ENCODE assay signal across 8 cellular contexts in genomic region chr6:31493875-31494694, GRCh38. TPM values are rescaled to one million over a fixed set of nuclear protein-coding genes. Genes with fewer than 3 reads are reported as not detected.
DNase-seq lines count a peak whose midpoint lies in the region; ATAC-seq and TF ChIP-seq lines count a peak whose summit lies in the region.

No MANE protein-coding gene starts in this region.

- no peaks in the 10 kb centered on the region for H3F3A ChIP-seq in smooth muscle cell (ENCODE audit: low read depth)

- H2BK20ac ChIP-seq in H9 (ENCODE audit: low read depth, low read length, poor library complexity, severe bottlenecking) = no peak overlapping the region

- H3K4me3 Mint-ChIP-seq in H9 = peak overlapping the region; percentile 76 to 91

- H2BK5ac ChIP-seq in H9 (ENCODE audit: insufficient read length, low read length) = no peak overlapping the region

- H2BK12ac ChIP-seq in H9 (ENCODE audit: insufficient read length, low read depth, low read length) = no peak overlapping the region

- no peak for ATAC-seq in HG03457 (IDR thresholded peaks at IDR 0.05; ENCODE audit: unreplicated experiment)

- H3K27ac Mint-ChIP-seq in H9 = peak overlapping the region in 2 of 3 experiments; percentile 53 to 77; a peak in 3 of 7 replicates

- TF ChIP-seq CTCF in H9 (conservative IDR thresholded peaks at IDR 0.05) (peak; percentile 95), WI38 (IDR thresholded peaks at IDR 0.05; ENCODE audit: low read depth, low read length) (peak; percentile 93), mammary epithelial cell (conservative IDR thresholded peaks at IDR 0.05 in 1 of 2, IDR thresholded peaks at IDR 0.05 in 1 of 2; ENCODE audit: extremely low read depth in 1 of 2, insufficient read depth in 1 of 2, low read depth in 1 of 2, low read length in 2 of 2) (peak; percentile 77 to 95), smooth muscle cell (IDR thresholded peaks at IDR 0.05; ENCODE audit: borderline replicate concordance, insufficient read depth, poor library complexity, severe bottlenecking) (peak; percentile 76)

- H3K36me3 ChIP-seq in mammary epithelial cell (ENCODE audit: insufficient read depth, low read length) = no peaks in the 10 kb centered on the region
- no peaks in the 10 kb centered on the region for H3K36me3 ChIP-seq in smooth muscle cell (ENCODE audit: low read depth)

- peaks cover 54% of the 10 kb centered on the region for H3K27me3 Mint-ChIP-seq in H9 (ENCODE audit: low read depth)

- in situ Hi-C loops in mammary epithelial cell (cut with MboI; ENCODE audit: low sequenced_read_pairs in 2 of 2) = loop anchor here (5.0 kb wide), 2 partner anchors 48 to 103 kb away; partner anchors contain the start of gene DDX39B (in 1 of the 2)

- H4K20me1 ChIP-seq in H9 (ENCODE audit: control insufficient read depth, insufficient read depth, insufficient read length) (no peaks in the 10 kb centered on the region), mammary epithelial cell (ENCODE audit: insufficient read depth, low read length) (no peaks in the 10 kb centered on the region), smooth muscle cell (ENCODE audit: low read depth) (no peaks in the 10 kb centered on the region)

- H2BK120ac ChIP-seq in H9 (ENCODE audit: low read depth, low read length, poor library complexity, severe bottlenecking) = no peak overlapping the region

- H2AK5ac ChIP-seq in H9 (ENCODE audit: insufficient read length, low read length) = no peak overlapping the region

- H2BK15ac ChIP-seq in H9 (ENCODE audit: low read depth, low read length) = no peak overlapping the region

- no TSS peak for BruUV-seq in mammary epithelial cell (replicated peaks; lab: Mats Ljungman, UMichigan)

- H4K91ac ChIP-seq in H9 (ENCODE audit: insufficient read length, low read depth, low read length) = no peak overlapping the region

- H3K27ac ChIP-seq in H9 (ENCODE audit: insufficient read length, low read depth, low read length) (no peak overlapping the region), mammary epithelial cell (ENCODE audit: insufficient read depth, low read depth, low read length) (peak overlapping the region; percentile 79), smooth muscle cell (ENCODE audit: low read depth) (no peak overlapping the region)

- no peaks in the 10 kb centered on the region; the same call in 1 of the 2 replicates for H3K27me3 ChIP-seq in H9 (ENCODE audit: insufficient read depth, low read length)
- H3K27me3 ChIP-seq in mammary epithelial cell (ENCODE audit: insufficient read depth, low read length) = no peaks in the 10 kb centered on the region
- peaks cover 9% of the 10 kb centered on the region for H3K27me3 ChIP-seq in smooth muscle cell (ENCODE audit: low read depth)

- H4K5ac ChIP-seq in H9 (ENCODE audit: insufficient read length, low read depth, low read length) = no peak overlapping the region

- no peak overlapping the region for H4K8ac ChIP-seq in H9 (replicated peaks; ENCODE audit: insufficient read length, low read depth, low read length)

- H3K9ac ChIP-seq in H9 (ENCODE audit: extremely low read depth, insufficient read length, low read length) = peak overlapping the region; percentile 61
- H3K9ac ChIP-seq in mammary epithelial cell (ENCODE audit: insufficient read depth, low read length) = peak overlapping the region; percentile 80
- no peak overlapping the region for H3K9ac ChIP-seq in smooth muscle cell (ENCODE audit: low read depth)

- H3K23me2 ChIP-seq in H9 (ENCODE audit: insufficient read length, low read depth, low read length, poor library complexity, severe bottlenecking) = peaks cover 16% of the 10 kb centered on the region

- no peaks in the 10 kb centered on the region for H3K79me1 ChIP-seq in H9 (ENCODE audit: insufficient read depth, low read depth, low read length, poor library complexity, severe bottlenecking)

- no peak overlapping the region for H3K56ac ChIP-seq in H9 (ENCODE audit: insufficient read length, low read depth, low read length)

- H3T11ph ChIP-seq in H9 (ENCODE audit: low read length) = no peak overlapping the region

- no peak overlapping the region; the same call in 1 of the 2 replicates for H3K14ac ChIP-seq in H9 (ENCODE audit: insufficient read depth, low read length)

- no peak overlapping the region for H3K4ac ChIP-seq in H9 (ENCODE audit: low read depth, low read length)

- H3K4me2 ChIP-seq in H9 (ENCODE audit: insufficient read depth, insufficient read length, low read length) (peak overlapping the region; percentile 74), mammary epithelial cell (ENCODE audit: insufficient read depth, low read depth, low read length) (peak overlapping the region; percentile 92), smooth muscle cell (peak overlapping the region; percentile 82)

- intact Hi-C loops in mammary epithelial cell (cut with micrococcal nuclease) = loop anchor here (1.0 to 5.0 kb wide), 6 partner anchors 35 to 104 kb away; partner anchors contain the start of genes ATP6V1G2, DDX39B, LTB and MCCD1

- CTCF ChIA-PET in mammary epithelial cell (lab: Charles Lee; ENCODE audit: low non-redundant PET) = interaction anchor here (1.1 kb wide), 1 partner anchor 105 kb away, joined by 4 read pairs; no protein-coding TSS in a partner anchor

- H3K9me3 ChIP-seq in H9 (ENCODE audit: control insufficient read depth, low read depth, low read length) (no peaks in the 10 kb centered on the region), mammary epithelial cell (replicated peaks; ENCODE audit: insufficient read depth, low read length) (no peaks in the 10 kb centered on the region), smooth muscle cell (replicated peaks; ENCODE audit: low read depth) (no peaks in the 10 kb centered on the region)

- dilution Hi-C loops in mammary epithelial cell (cut with HindIII; ENCODE audit: low sequenced_read_pairs) = no loop called here

- H3K9me3 Mint-ChIP-seq in H9 = no peaks in the 10 kb centered on the region; a peak in 2 of 5 replicates

- peaks cover 41 to 42% of the 10 kb centered on the region in 2 experiments for H3K4me1 Mint-ChIP-seq in H9

- H2AFZ ChIP-seq in H9 (ENCODE audit: low read length) (no peak overlapping the region), mammary epithelial cell (ENCODE audit: low read depth, low read length) (peak overlapping the region; percentile 96), smooth muscle cell (ENCODE audit: low read depth) (peak overlapping the region; percentile 24)

- peaks cover 2% of the 10 kb centered on the region; the same call in 1 of the 2 replicates for H3K4me1 ChIP-seq in H9 (ENCODE audit: insufficient read depth, low read length)
- peaks cover 23% of the 10 kb centered on the region for H3K4me1 ChIP-seq in mammary epithelial cell (ENCODE audit: insufficient read depth, low read length)
- peaks cover 3% of the 10 kb centered on the region for H3K4me1 ChIP-seq in smooth muscle cell (ENCODE audit: low read depth)

- peaks cover 0 to 2% (median 0%) of the 10 kb centered on the region in 3 experiments; a peak in 2 of 7 replicates for H3K36me3 Mint-ChIP-seq in H9 (ENCODE audit: insufficient read depth in 1 of 3, low read depth in 3 of 3)

- H3K79me2 ChIP-seq in H9 (ENCODE audit: insufficient read depth, low read length) = no peaks in the 10 kb centered on the region
- peaks cover 30% of the 10 kb centered on the region for H3K79me2 ChIP-seq in mammary epithelial cell (ENCODE audit: insufficient read depth, low read length)
- H3K79me2 ChIP-seq in smooth muscle cell (ENCODE audit: low read depth) = no peaks in the 10 kb centered on the region

- H3K23ac ChIP-seq in H9 (ENCODE audit: insufficient read length, low read depth, low read length) = no peak overlapping the region

- no CpG with 5 or more reads among the region's 58 CpGs for WGBS in H9 (ENCODE audit: extremely low coverage, insufficient read length, low lambda C conversion rate)
- WGBS in mammary epithelial cell (ENCODE audit: low coverage, missing lambda C conversion rate) = 2% methylated on average over 30 of the region's 58 CpGs
- under 1% methylated on average over 58 of the region's 58 CpGs for WGBS in smooth muscle cell (ENCODE audit: low lambda C conversion rate)

- peak overlapping the region; percentile 74 for H3K4me3 ChIP-seq in WI38 (ENCODE audit: low read depth, low read length)
- H3K4me3 ChIP-seq in mammary epithelial cell (replicated peaks in 1 of 3; ENCODE audit: insufficient read depth in 1 of 3, low read depth in 2 of 3, low read length in 3 of 3) = peak overlapping the region; percentile 65 to 73 (median 71)
- peak overlapping the region; percentile 48 for H3K4me3 ChIP-seq in smooth muscle cell

- peak overlapping the region; percentile 15 for H3K18ac ChIP-seq in H9 (ENCODE audit: insufficient read length, low read depth, low read length)

- peak; percentile 67 for DNase-seq in DMS79 (lab: John Stamatoyannopoulos, UW)
- peak; percentile 88 for DNase-seq in H9
- peak; percentile 62 to 64 for DNase-seq in NCI-H1930 (lab: John Stamatoyannopoulos, UW)
- peak; percentile 63 for DNase-seq in mammary epithelial cell
- DNase-seq in inferior parietal cortex (ENCODE audit: extremely low spot score) = peak; percentile 69
- peak; percentile 34 for DNase-seq in smooth muscle cell (lab: John Stamatoyannopoulos, UW; ENCODE audit: unreplicated experiment)

RNA-seq across cellular contexts. Expression of gene MICB, which starts 3.9 kb away (rescaled TPM):
- total RNA-seq in H9 (2021) (6.2 and 6.8 TPM in 2 replicates), mammary epithelial cell (1 to 10 TPM; 1.3 to 5.3 TPM), smooth muscle cell (2.9 and 4.7 TPM in 2 replicates)
- polyA plus RNA-seq in mammary epithelial cell (24.7 TPM), smooth muscle cell (1.4 and 2.4 TPM in 2 replicates)
- polyA minus RNA-seq in mammary epithelial cell = 21.3 TPM

RNA-seq across cellular contexts. Expression of gene MCCD1, which starts 34.7 kb away (rescaled TPM):
- total RNA-seq in H9 (2021) = not detected in 2 replicates
- not detected for total RNA-seq in mammary epithelial cell
- not detected for polyA plus RNA-seq in mammary epithelial cell
- not detected for polyA minus RNA-seq in mammary epithelial cell
- total RNA-seq in smooth muscle cell = not detected in 2 replicates
- polyA plus RNA-seq in smooth muscle cell = not detected in 2 replicates

RNA-seq across cellular contexts. Expression of gene DDX39B, which starts 47.7 kb away (rescaled TPM):
- total RNA-seq in H9 (2021) = 800 and 813 TPM in 2 replicates
- 100 to 1,000 TPM; 263 to 409 TPM for total RNA-seq in mammary epithelial cell
- polyA plus RNA-seq in mammary epithelial cell = 675 TPM
- polyA minus RNA-seq in mammary epithelial cell = 934 TPM
- total RNA-seq in smooth muscle cell = 137 and 153 TPM in 2 replicates
- polyA plus RNA-seq in smooth muscle cell = 117 and 146 TPM in 2 replicates

RNA-seq across cellular contexts. Expression of gene ATP6V1G2, which starts 52.3 kb away (rescaled TPM):
- 3.6 and 3.8 TPM in 2 replicates for total RNA-seq in H9 (2021)
- total RNA-seq in mammary epithelial cell = 1 to 10 TPM in 1 of 2 donors, under 1 TPM in 1; 0.80 to 1.5 TPM
- 1.1 TPM for polyA plus RNA-seq in mammary epithelial cell
- polyA minus RNA-seq in mammary epithelial cell = not detected
- 0.90 and 1.0 TPM in 2 replicates for total RNA-seq in smooth muscle cell
- 2.3 and 2.4 TPM in 2 replicates for polyA plus RNA-seq in smooth muscle cell

RNA-seq across cellular contexts. Expression of gene NFKBIL1, which starts 53.3 kb away (rescaled TPM):
- total RNA-seq in H9 (2021) = 11.8 and 15.1 TPM in 2 replicates
- total RNA-seq in mammary epithelial cell = 10 to 100 TPM; 22.0 to 24.2 TPM
- 7.7 TPM for polyA plus RNA-seq in mammary epithelial cell
- 2.4 TPM for polyA minus RNA-seq in mammary epithelial cell
- total RNA-seq in smooth muscle cell = 8.1 and 28.2 TPM in 2 replicates
- polyA plus RNA-seq in smooth muscle cell = 23.5 and 25.9 TPM in 2 replicates

Comparison
In these comparisons a context has a peak if more than half of its experiments do, and no peak if none do; other contexts are left out.
1. DNase-seq: peak in every context shown above with its lines; median percentile 88 in H9; 69 in inferior parietal cortex; 67 in DMS79; 63 in NCI-H1930; 63 in mammary epithelial cell; 34 in smooth muscle cell.